In genomic region chr1:19035356-19036048, GRCh38 we compare ENCODE assay signal across 1 cellular context.
TF ChIP-seq lines count a peak whose summit lies in the region.

No MANE protein-coding gene starts in this region.

TF ChIP-seq in A549, 52 proteins besides CTCF, POLR2A, EP300 and RAD21 (continued from another document):
- TF ChIP-seq, protein P1, sequence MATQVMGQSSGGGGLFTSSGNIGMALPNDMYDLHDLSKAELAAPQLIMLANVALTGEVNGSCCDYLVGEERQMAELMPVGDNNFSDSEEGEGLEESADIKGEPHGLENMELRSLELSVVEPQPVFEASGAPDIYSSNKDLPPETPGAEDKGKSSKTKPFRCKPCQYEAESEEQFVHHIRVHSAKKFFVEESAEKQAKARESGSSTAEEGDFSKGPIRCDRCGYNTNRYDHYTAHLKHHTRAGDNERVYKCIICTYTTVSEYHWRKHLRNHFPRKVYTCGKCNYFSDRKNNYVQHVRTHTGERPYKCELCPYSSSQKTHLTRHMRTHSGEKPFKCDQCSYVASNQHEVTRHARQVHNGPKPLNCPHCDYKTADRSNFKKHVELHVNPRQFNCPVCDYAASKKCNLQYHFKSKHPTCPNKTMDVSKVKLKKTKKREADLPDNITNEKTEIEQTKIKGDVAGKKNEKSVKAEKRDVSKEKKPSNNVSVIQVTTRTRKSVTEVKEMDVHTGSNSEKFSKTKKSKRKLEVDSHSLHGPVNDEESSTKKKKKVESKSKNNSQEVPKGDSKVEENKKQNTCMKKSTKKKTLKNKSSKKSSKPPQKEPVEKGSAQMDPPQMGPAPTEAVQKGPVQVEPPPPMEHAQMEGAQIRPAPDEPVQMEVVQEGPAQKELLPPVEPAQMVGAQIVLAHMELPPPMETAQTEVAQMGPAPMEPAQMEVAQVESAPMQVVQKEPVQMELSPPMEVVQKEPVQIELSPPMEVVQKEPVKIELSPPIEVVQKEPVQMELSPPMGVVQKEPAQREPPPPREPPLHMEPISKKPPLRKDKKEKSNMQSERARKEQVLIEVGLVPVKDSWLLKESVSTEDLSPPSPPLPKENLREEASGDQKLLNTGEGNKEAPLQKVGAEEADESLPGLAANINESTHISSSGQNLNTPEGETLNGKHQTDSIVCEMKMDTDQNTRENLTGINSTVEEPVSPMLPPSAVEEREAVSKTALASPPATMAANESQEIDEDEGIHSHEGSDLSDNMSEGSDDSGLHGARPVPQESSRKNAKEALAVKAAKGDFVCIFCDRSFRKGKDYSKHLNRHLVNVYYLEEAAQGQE (IDR thresholded peaks at IDR 0.05) = no peak
- no peak for TF ChIP-seq TFCP2L1 (CRISPR knock-in tag; IDR thresholded peaks at IDR 0.05)
- no peak for TF ChIP-seq MAX (IDR thresholded peaks at IDR 0.05)
- TF ChIP-seq, protein P2, sequence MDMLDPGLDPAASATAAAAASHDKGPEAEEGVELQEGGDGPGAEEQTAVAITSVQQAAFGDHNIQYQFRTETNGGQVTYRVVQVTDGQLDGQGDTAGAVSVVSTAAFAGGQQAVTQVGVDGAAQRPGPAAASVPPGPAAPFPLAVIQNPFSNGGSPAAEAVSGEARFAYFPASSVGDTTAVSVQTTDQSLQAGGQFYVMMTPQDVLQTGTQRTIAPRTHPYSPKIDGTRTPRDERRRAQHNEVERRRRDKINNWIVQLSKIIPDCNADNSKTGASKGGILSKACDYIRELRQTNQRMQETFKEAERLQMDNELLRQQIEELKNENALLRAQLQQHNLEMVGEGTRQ (IDR thresholded peaks at IDR 0.05) = no peak
- no peak for TF ChIP-seq NPAS2 (CRISPR knock-in tag; IDR thresholded peaks at IDR 0.05; ENCODE audit: borderline replicate concordance)
- no peak for TF ChIP-seq FOXS1 (CRISPR knock-in tag; IDR thresholded peaks at IDR 0.05)
